ENCODE assay signal across 8 cellular contexts in the genomic region with DNA sequence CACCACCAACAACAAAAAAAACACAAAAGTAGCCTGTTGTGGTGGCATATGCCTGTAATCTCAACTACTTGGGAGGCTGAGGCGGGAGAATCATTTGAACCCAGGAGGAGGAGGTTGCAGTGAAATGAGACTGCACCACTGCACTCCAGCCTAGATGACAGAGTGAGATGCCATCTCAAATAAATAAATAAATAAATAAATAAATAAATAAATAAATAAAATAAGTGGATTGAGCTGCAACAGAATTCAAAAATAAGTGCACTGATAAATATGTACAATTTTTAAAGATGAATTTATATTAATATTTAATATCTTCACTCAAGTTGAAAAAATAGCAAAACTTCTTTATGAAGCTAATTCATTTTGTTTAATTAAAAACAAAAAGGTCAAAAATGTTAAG.
"Had no signal": no experiment of that assay in that cellular context is flagged by ENCODE, and none has a peak within 500 bp of the region (broad histone marks: within the 10 kb centered on the region; RNA-seq: fewer than 3 reads in every experiment).

No MANE protein-coding gene starts in this region.

- ATAC-seq: GM12878 had no signal

- DNase-seq: GDM1, GF-D8 had no signal

- FAIRE-seq: G401.6, GM12878, GM12891, GM12892, GM18507, GM19239 had no signal

- H3K4me3 ChIP-seq: GM12878 had no signal
